ENCODE assay signal across 24 cellular contexts in the genomic region with DNA sequence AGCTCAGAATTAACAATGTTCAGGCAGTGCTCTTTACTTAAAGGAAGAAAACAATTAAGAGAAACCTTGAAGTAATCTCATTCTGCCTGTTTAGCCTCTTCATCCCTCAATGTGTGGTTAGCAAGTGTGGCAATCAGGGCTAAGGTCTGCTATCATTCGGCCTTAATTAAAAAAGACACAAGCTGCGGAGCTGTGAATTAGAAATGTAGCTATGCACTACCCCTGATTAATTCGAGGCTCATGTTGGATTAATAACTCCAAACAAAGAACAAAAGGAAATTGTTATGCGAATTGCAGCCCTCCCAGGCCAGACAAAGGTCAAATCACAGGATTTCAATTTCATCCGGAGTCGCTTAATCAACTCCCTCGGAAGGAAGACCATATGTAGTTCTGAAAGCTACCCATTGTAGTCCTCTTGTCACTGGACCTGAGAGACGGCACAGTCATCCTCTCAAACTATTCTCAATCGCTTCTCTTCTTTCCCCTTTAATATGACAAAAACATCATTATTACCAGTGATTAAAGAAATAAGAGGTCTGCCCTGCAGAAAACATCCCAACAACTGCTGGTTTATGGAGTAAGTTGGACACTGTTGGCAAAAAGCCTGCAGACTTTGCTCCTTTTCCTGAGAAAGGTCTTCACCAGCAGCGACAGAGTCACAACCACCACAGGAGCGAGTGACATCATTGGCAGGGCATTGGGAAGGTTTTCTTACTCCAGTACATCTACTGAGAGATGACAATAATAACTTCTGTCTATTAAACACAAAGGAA.
"Had no signal": no experiment of that assay in that cellular context is flagged by ENCODE, and none has a peak within 500 bp of the region (broad histone marks: within the 10 kb centered on the region; RNA-seq: fewer than 3 reads in every experiment).

No MANE protein-coding gene starts in this region.

- H3K36me3 Mint-ChIP-seq: immature natural killer cell; stimulated activated naive B cell treated with anti-CD40 and anti-IgM and Interleukin-4, amounts not matched to agents 10 μg/mL and 1 μg/mL and 100 μg/mL, for 72 hours had no signal

- H3K4me3 ChIP-seq: breast epithelium, gastrocnemius medialis, lower lobe of right lung, sigmoid colon, stomach, tibial artery had no signal

- H3K4me1 Mint-ChIP-seq: immature natural killer cell; stimulated activated naive B cell treated with anti-CD40 and anti-IgM and Interleukin-4, amounts not matched to agents 10 μg/mL and 1 μg/mL and 100 μg/mL, for 72 hours had no signal

- H3K27ac ChIP-seq: breast epithelium, gastrocnemius medialis, lower lobe of right lung, sigmoid colon, stomach, tibial artery had no signal

- H3K27me3 ChIP-seq: breast epithelium, gastrocnemius medialis, sigmoid colon, stomach, tibial artery had no signal

- H3K4me1 ChIP-seq: breast epithelium, gastrocnemius medialis, lower lobe of right lung, sigmoid colon had no signal

- H3K36me3 ChIP-seq: breast epithelium, gastrocnemius medialis, lower lobe of right lung, sigmoid colon, stomach, tibial artery had no signal

- H3K27ac Mint-ChIP-seq: activated naive CD4-positive, alpha-beta T cell treated with anti-CD3 and anti-CD28 coated beads, Interleukin-2, amount 50 U/mL, for 72 hours; activated T-cell treated with anti-CD3 and anti-CD28 coated beads, Interleukin-2, amount 50 U/mL, for 72 hours; immature natural killer cell; stimulated activated naive B cell treated with anti-CD40 and anti-IgM and Interleukin-4, amounts not matched to agents 10 μg/mL and 1 μg/mL and 100 μg/mL, for 72 hours; T-helper 2 cell treated with Interferon-gamma antibody and Interleukin-4, amounts not matched to agents 5 μg/mL and 100 μg/mL, for 36 hours had no signal

- H3K27me3 Mint-ChIP-seq: stimulated activated naive B cell treated with anti-CD40 and anti-IgM and Interleukin-4, amounts not matched to agents 10 μg/mL and 1 μg/mL and 100 μg/mL, for 72 hours had no signal

- H3K9me3 ChIP-seq: breast epithelium, gastrocnemius medialis, lower lobe of right lung, sigmoid colon, stomach, tibial artery had no signal

- ATAC-seq: activated naive CD4-positive, alpha-beta T cell treated with anti-CD3 and anti-CD28 coated beads, Interleukin-2, amount 50 U/mL, for 72 hours; activated T-cell treated with anti-CD3 and anti-CD28 coated beads, Interleukin-2, amount 50 U/mL, for 72 hours; gastrocnemius medialis; lower lobe of right lung had no signal

- H3K4me3 Mint-ChIP-seq: activated T-cell treated with anti-CD3 and anti-CD28 coated beads, Interleukin-2, amount 50 U/mL, for 72 hours; immature natural killer cell; stimulated activated naive B cell treated with anti-CD40 and anti-IgM and Interleukin-4, amounts not matched to agents 10 μg/mL and 1 μg/mL and 100 μg/mL, for 72 hours; T-helper 2 cell treated with Interferon-gamma antibody and Interleukin-4, amounts not matched to agents 5 μg/mL and 100 μg/mL, for 36 hours had no signal

- H3K9me3 Mint-ChIP-seq: activated T-cell treated with anti-CD3 and anti-CD28 coated beads, Interleukin-2, amount 50 U/mL, for 72 hours had no signal

- DNase-seq: activated CD4-positive, alpha-beta T cell treated with anti-CD3 and anti-CD28 coated beads for 4 hours; activated CD4-positive, alpha-beta T cell treated with anti-CD3 and anti-CD28 coated beads, Interleukin-2, amount 50 U/mL, for 4 hours; activated CD4-positive, CD25-positive, alpha-beta regulatory T cell; activated naive CD4-positive, alpha-beta T cell; activated T-cell treated with anti-CD3 and anti-CD28 coated beads for 4 hours; activated T-cell treated with anti-CD3 and anti-CD28 coated beads, Interleukin-2, amount 50 U/mL, for 72 hours; central memory CD4-positive, alpha-beta T cell; effector CD4-positive, alpha-beta T cell; gastrocnemius medialis; hippocampal formation; immature natural killer cell; kidney; lower lobe of right lung; sigmoid colon; small intestine; stimulated activated CD4-positive, alpha-beta T cell treated with anti-CD3 and anti-CD28 coated beads, Interleukin-4, amount 100 ng/mL, for 4 hours; stimulated activated CD8-positive, alpha-beta memory T cell treated with anti-CD3 and anti-CD28 coated beads, Interleukin-4, amount 100 ng/mL, for 48 hours; stimulated activated naive B cell treated with anti-CD40 and anti-IgM and Interleukin-4, amounts not matched to agents 10 μg/mL and 1 μg/mL and 100 μg/mL, for 72 hours; stomach; T-helper 1 cell; tibial artery had no signal
